In genomic region chr1:27569088-27569459, GRCh38 we compare ENCODE assay signal across 8 cellular contexts. TPM values are rescaled to one million over a fixed set of nuclear protein-coding genes. Genes with fewer than 3 reads are reported as not detected.
DNase-seq lines count a peak whose midpoint lies in the region; ATAC-seq and TF ChIP-seq lines count a peak whose summit lies in the region.

No MANE protein-coding gene starts in this region.

- H3K36me3 ChIP-seq in SU-DHL-6 (ENCODE audit: low read length), result no peaks in the 10 kb centered on the region

- no peak overlapping the region for H2AFZ ChIP-seq in SU-DHL-6 (ENCODE audit: low read depth, low read length, severe bottlenecking)

- H3K4me3 ChIP-seq in SU-DHL-6 (ENCODE audit: insufficient read depth, low read length, poor library complexity, severe bottlenecking) (no peak overlapping the region), fibroblast of mammary gland (ENCODE audit: control insufficient read depth, low read depth, low read length) (peak overlapping the region; percentile 20)

- no peak overlapping the region for H3K27ac ChIP-seq in SU-DHL-6 (ENCODE audit: low read depth, low read length)

- H3K4me1 Mint-ChIP-seq in progenitor cell of endocrine pancreas (ENCODE audit: low read depth), result peaks cover 75% of the 10 kb centered on the region

- H3K9me3 Mint-ChIP-seq in progenitor cell of endocrine pancreas (ENCODE audit: low read depth), result no peaks in the 10 kb centered on the region

- peak overlapping the region; percentile 40 for H3K4me2 ChIP-seq in SU-DHL-6 (ENCODE audit: low read depth, low read length, poor library complexity, severe bottlenecking)

- no peaks in the 10 kb centered on the region for H3K27me3 ChIP-seq in SU-DHL-6 (ENCODE audit: low read length)

- no peaks in the 10 kb centered on the region for H3K9me3 ChIP-seq in SU-DHL-6 (ENCODE audit: insufficient read depth, low read length)

- DNase-seq in EL (peak; percentile 35), fibroblast of mammary gland (ENCODE audit: low read depth) (peak; percentile 34), progenitor cell of endocrine pancreas (ENCODE audit: low spot score, unreplicated experiment) (no peak), Kasumi-1 (lab: John Stamatoyannopoulos, UW) (no peak), NCI-H345 treated with DMSO at 0.1 percent for 48 hours (lab: John Stamatoyannopoulos, UW; ENCODE audit: unreplicated experiment) (no peak)

- no peaks in the 10 kb centered on the region for H3K79me2 ChIP-seq in SU-DHL-6 (ENCODE audit: insufficient read depth, low read length)

- no peak for ATAC-seq in HG02938 (IDR thresholded peaks at IDR 0.05; ENCODE audit: unreplicated experiment)
- ATAC-seq in HG02970 (IDR thresholded peaks at IDR 0.05; ENCODE audit: low FRiP score, unreplicated experiment), result no peak

- no peak for TF ChIP-seq CTCF in SU-DHL-6 (IDR thresholded peaks at IDR 0.05; ENCODE audit: insufficient read depth, low read length, poor library complexity, severe bottlenecking)
- TF ChIP-seq CTCF in fibroblast of mammary gland (conservative IDR thresholded peaks at IDR 0.05; ENCODE audit: control insufficient read depth, insufficient read depth, low read depth, low read length), result no peak
- TF ChIP-seq CTCF in progenitor cell of endocrine pancreas (IDR thresholded peaks at IDR 0.05; ENCODE audit: unreplicated experiment), result no peak

- peak overlapping the region; percentile 12; the same call in 1 of the 2 replicates for H3K9ac ChIP-seq in SU-DHL-6 (ENCODE audit: low read length)

- peak overlapping the region; percentile 97 for H3K27ac Mint-ChIP-seq in progenitor cell of endocrine pancreas

- no peaks in the 10 kb centered on the region for H3K9me2 ChIP-seq in SU-DHL-6 (replicated peaks; ENCODE audit: insufficient read depth, low read length)

- no peaks in the 10 kb centered on the region for H3K36me3 Mint-ChIP-seq in progenitor cell of endocrine pancreas (ENCODE audit: insufficient read depth)

- H3K27me3 Mint-ChIP-seq in progenitor cell of endocrine pancreas, result no peaks in the 10 kb centered on the region

- H3K4me3 Mint-ChIP-seq in progenitor cell of endocrine pancreas (ENCODE audit: low read depth), result peak overlapping the region; percentile 27

- no peaks in the 10 kb centered on the region for H4K20me1 ChIP-seq in SU-DHL-6 (ENCODE audit: low read depth, low read length)

- peaks cover 6% of the 10 kb centered on the region; the same call in 1 of the 2 replicates for H3F3A ChIP-seq in SU-DHL-6 (ENCODE audit: insufficient read depth)

RNA-seq across cellular contexts. Expression of gene AHDC1, which starts 34.9 kb away (rescaled TPM):
- total RNA-seq in progenitor cell of endocrine pancreas, result 53.3 and 56.3 TPM in 2 replicates

Comparison
In these comparisons a context has a peak if more than half of its experiments do, and no peak if none do; other contexts are left out.
1. DNase-seq: peak in EL (single experiment) and fibroblast of mammary gland (single experiment); none in progenitor cell of endocrine pancreas (single experiment), Kasumi-1 (0 of 2) and NCI-H345 treated with DMSO at 0.1 percent for 48 hours (single experiment).